ENCODE assay signal across 8 cellular contexts in genomic region chr2:197286805-197287595, GRCh38. TPM values are rescaled to one million over a fixed set of nuclear protein-coding genes. Genes with fewer than 3 reads are reported as not detected.
A peak's percentile ranks its signal among the peaks of the same experiment; 100 is the strongest.
DNase-seq lines count a peak whose midpoint lies in the region; ATAC-seq and TF ChIP-seq lines count a peak whose summit lies in the region.

No MANE protein-coding gene starts in this region.

- TF ChIP-seq CTCF in C4-2B (conservative IDR thresholded peaks at IDR 0.05) (no peak), omental fat pad (IDR thresholded peaks at IDR 0.05) (no peak)

- no peaks in the 10 kb centered on the region for H3K9me3 Mint-ChIP-seq in effector memory CD8-positive, alpha-beta T cell

- ATAC-seq in GM19035 (IDR thresholded peaks at IDR 0.05; ENCODE audit: unreplicated experiment) (peak; percentile 98), HG03280 (IDR thresholded peaks at IDR 0.05; ENCODE audit: unreplicated experiment) (peak; percentile 95), omental fat pad (ENCODE audit: low FRiP score) (peak; percentile 91)
- peak; percentile 95 for ATAC-seq in effector memory CD8-positive, alpha-beta T cell (replicated peaks)

- DNase-seq in T-helper 1 cell: peak in 4 of 5 donors; percentile 32 to 88 (median 44)
- DNase-seq in effector memory CD8-positive, alpha-beta T cell: peak in 2 of 3 experiments; percentile 31 to 46
- DNase-seq in omental fat pad (ENCODE audit: low spot score): no peak
- no peak for DNase-seq in NCI-H526 treated with DMSO at 0.1 percent for 48 hours (lab: John Stamatoyannopoulos, UW)
- no peak for DNase-seq in GM19240 (ENCODE audit: insufficient read length, low spot score)

- H3K27me3 Mint-ChIP-seq in effector memory CD8-positive, alpha-beta T cell: no peaks in the 10 kb centered on the region

- H3K27ac ChIP-seq in C4-2B: peak overlapping the region; percentile 40; the same call in 1 of the 2 replicates

- peak overlapping the region; percentile 77 to 84 for H3K4me3 Mint-ChIP-seq in effector memory CD8-positive, alpha-beta T cell

- peaks cover 59 to 74% of the 10 kb centered on the region in 2 donors for H3K4me1 Mint-ChIP-seq in effector memory CD8-positive, alpha-beta T cell (ENCODE audit: low read depth in 2 of 2)

- H3K36me3 Mint-ChIP-seq in effector memory CD8-positive, alpha-beta T cell (ENCODE audit: insufficient read depth): peaks cover 36% of the 10 kb centered on the region

- H3K27ac Mint-ChIP-seq in effector memory CD8-positive, alpha-beta T cell: peak overlapping the region; percentile 89 to 97

RNA-seq across cellular contexts. Expression of gene ANKRD44, which starts 23.6 kb away (rescaled TPM):
- total RNA-seq in omental fat pad: 10 to 100 TPM; 18.4 to 56.3 (median 30.1) TPM

Comparison
In these comparisons a context has a peak if more than half of its experiments do, and no peak if none do; other contexts are left out.
1. DNase-seq: peak in T-helper 1 cell (4 of 5) and effector memory CD8-positive, alpha-beta T cell (2 of 3); none in omental fat pad (single experiment), NCI-H526 treated with DMSO at 0.1 percent for 48 hours (single experiment) and GM19240 (single experiment).
2. Peak in every context shown above with its lines, with median percentiles within 50 percentile points of each other: ATAC-seq.